1 cellular context compared by ENCODE assay signal in the genomic region with DNA sequence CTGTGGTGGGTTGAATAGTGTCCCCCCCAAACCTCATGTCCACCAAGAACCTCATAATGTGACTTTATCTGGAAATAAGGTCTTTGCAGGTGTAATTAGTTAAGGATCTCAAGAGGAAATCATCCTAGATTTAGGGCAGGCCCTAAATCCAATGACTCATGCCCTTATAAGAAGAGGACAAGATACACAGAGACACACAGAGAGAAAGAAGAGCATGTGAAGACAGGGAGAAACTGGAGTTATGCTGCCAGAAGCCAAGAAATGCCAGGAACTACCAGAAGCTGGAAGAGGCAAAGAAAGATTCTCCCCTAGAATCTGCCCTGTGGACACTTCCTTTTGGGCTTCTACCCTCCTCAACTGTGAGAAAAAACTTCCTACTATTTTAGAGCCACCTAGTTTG.
TF ChIP-seq lines count a peak whose summit lies in the region.

No MANE protein-coding gene starts in this region.

TF ChIP-seq in WTC11, 78 proteins besides CTCF, POLR2A, EP300 and RAD21 (continued from another document):
- TF ChIP-seq, protein P1, sequence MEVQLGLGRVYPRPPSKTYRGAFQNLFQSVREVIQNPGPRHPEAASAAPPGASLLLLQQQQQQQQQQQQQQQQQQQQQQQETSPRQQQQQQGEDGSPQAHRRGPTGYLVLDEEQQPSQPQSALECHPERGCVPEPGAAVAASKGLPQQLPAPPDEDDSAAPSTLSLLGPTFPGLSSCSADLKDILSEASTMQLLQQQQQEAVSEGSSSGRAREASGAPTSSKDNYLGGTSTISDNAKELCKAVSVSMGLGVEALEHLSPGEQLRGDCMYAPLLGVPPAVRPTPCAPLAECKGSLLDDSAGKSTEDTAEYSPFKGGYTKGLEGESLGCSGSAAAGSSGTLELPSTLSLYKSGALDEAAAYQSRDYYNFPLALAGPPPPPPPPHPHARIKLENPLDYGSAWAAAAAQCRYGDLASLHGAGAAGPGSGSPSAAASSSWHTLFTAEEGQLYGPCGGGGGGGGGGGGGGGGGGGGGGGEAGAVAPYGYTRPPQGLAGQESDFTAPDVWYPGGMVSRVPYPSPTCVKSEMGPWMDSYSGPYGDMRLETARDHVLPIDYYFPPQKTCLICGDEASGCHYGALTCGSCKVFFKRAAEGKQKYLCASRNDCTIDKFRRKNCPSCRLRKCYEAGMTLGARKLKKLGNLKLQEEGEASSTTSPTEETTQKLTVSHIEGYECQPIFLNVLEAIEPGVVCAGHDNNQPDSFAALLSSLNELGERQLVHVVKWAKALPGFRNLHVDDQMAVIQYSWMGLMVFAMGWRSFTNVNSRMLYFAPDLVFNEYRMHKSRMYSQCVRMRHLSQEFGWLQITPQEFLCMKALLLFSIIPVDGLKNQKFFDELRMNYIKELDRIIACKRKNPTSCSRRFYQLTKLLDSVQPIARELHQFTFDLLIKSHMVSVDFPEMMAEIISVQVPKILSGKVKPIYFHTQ (CRISPR knock-in tag; IDR thresholded peaks at IDR 0.05) = no peak
- no peak for TF ChIP-seq IRF2 (CRISPR knock-in tag; IDR thresholded peaks at IDR 0.05; ENCODE audit: borderline replicate concordance, low read depth)
